In genomic region chr4:150501019-150501727, GRCh38 we compare ENCODE assay signal across 14 cellular contexts.
DNase-seq lines count a peak whose midpoint lies in the region; ATAC-seq, FAIRE-seq and TF ChIP-seq lines count a peak whose summit lies in the region.
"Had no signal": no experiment of that assay in that cellular context is flagged by ENCODE, and none has a peak within 500 bp of the region (broad histone marks: within the 10 kb centered on the region; RNA-seq: fewer than 3 reads in every experiment).

No MANE protein-coding gene starts in this region.

- no peaks in the 10 kb centered on the region for H3K27me3 Mint-ChIP-seq in activated CD4-positive, alpha-beta T cell treated with anti-CD3 and anti-CD28 coated beads, Interleukin-2, amount 10 ng/mL, durations not matched to agents 7 days and 5 days
- H3K27me3 Mint-ChIP-seq in effector memory CD8-positive, alpha-beta T cell = no peaks in the 10 kb centered on the region
- H3K27me3 Mint-ChIP-seq: T-cell had no signal

- no peak overlapping the region for H3K27ac Mint-ChIP-seq in activated CD4-positive, alpha-beta T cell treated with anti-CD3 and anti-CD28 coated beads, Interleukin-2, amount 10 ng/mL, durations not matched to agents 7 days and 5 days
- H3K27ac Mint-ChIP-seq in effector memory CD8-positive, alpha-beta T cell = no peak overlapping the region
- H3K27ac Mint-ChIP-seq: T-cell had no signal

- H3K4me3 Mint-ChIP-seq in activated CD4-positive, alpha-beta T cell treated with anti-CD3 and anti-CD28 coated beads, Interleukin-2, amount 10 ng/mL, durations not matched to agents 7 days and 5 days = no peak overlapping the region
- no peak overlapping the region for H3K4me3 Mint-ChIP-seq in effector memory CD8-positive, alpha-beta T cell
- H3K4me3 Mint-ChIP-seq: T-cell had no signal

- peaks cover 3% of the 10 kb centered on the region for H3K9me3 Mint-ChIP-seq in activated CD4-positive, alpha-beta T cell treated with anti-CD3 and anti-CD28 coated beads, Interleukin-2, amount 10 ng/mL, durations not matched to agents 7 days and 5 days
- H3K9me3 Mint-ChIP-seq in effector memory CD8-positive, alpha-beta T cell = peaks cover 0 to 1% of the 10 kb centered on the region in 2 donors

- FAIRE-seq in HTR-8/SVneo (lab: Jason Lieb, UNC) = peak; percentile 4
- FAIRE-seq: endothelial cell of umbilical vein had no signal

- POLR2A ChIA-PET in AG04450 (lab: Yijun Ruan, JAX) = interaction anchor here (0.5 kb wide), 1 partner anchor 40 kb away, joined by 4 read pairs; no protein-coding TSS in a partner anchor
- POLR2A ChIA-PET in activated CD4-positive, alpha-beta T cell treated with anti-CD3 and anti-CD28 coated beads, Interleukin-2, amount 10 ng/mL, durations not matched to agents 7 days and 5 days (lab: Charles Lee) = no interaction called here

- CTCF ChIA-PET in AG04450 (lab: Charles Lee) = no interaction called here
- CTCF ChIA-PET in activated CD4-positive, alpha-beta T cell treated with anti-CD3 and anti-CD28 coated beads, Interleukin-2, amount 10 ng/mL, durations not matched to agents 7 days and 5 days (lab: Charles Lee) = no interaction called here

- DNase-seq in AG04450 (ENCODE audit: low read depth, low spot score) = peak; percentile 39
- peak; percentile 34 for DNase-seq in HTR-8/SVneo (ENCODE audit: insufficient read length, low spot score)
- DNase-seq in amniotic epithelial cell (ENCODE audit: low read depth) = peak; percentile 96
- peak; percentile 95 for DNase-seq in iris pigment epithelial cell (ENCODE audit: low read depth)
- DNase-seq in activated CD4-positive, alpha-beta T cell treated with anti-CD3 and anti-CD28 coated beads, Interleukin-2, amount 50 U/mL, for 4 hours = no peak
- no peak for DNase-seq in activated CD4-positive, alpha-beta T cell treated with anti-CD3 and anti-CD28 coated beads, Interleukin-2, amount 10 ng/mL, durations not matched to agents 7 days and 5 days
- DNase-seq in effector memory CD8-positive, alpha-beta T cell = no peak
- DNase-seq: GDM1; NCI-H446; stimulated activated CD4-positive, alpha-beta T cell treated with anti-CD3 and anti-CD28 coated beads, Interleukin-4, amount 100 ng/mL, for 1 hour; T-cell had no signal

- H3K27me3 ChIP-seq in AG04450 (ENCODE audit: control insufficient read depth, insufficient read depth, low read length) = no peaks in the 10 kb centered on the region

- H3K27ac ChIP-seq in AG04450 (ENCODE audit: low read depth, low read length) = peak overlapping the region; percentile 1
- H3K27ac ChIP-seq: C4-2B had no signal

- peaks cover 6% of the 10 kb centered on the region for H3K9me3 ChIP-seq in AG04450 (ENCODE audit: control insufficient read depth, insufficient read depth, low read length)

- ATAC-seq in GM21390 (IDR thresholded peaks at IDR 0.05; ENCODE audit: unreplicated experiment) = no peak
- no peak for ATAC-seq in effector memory CD8-positive, alpha-beta T cell (replicated peaks)
- ATAC-seq: T-cell had no signal

- TF ChIP-seq CTCF in AG04450 (IDR thresholded peaks at IDR 0.05; ENCODE audit: low read depth, low read length) = no peak

- H3K4me3 ChIP-seq in AG04450 (ENCODE audit: low read depth, low read length) = no peak overlapping the region

- H3K4me1 Mint-ChIP-seq in activated CD4-positive, alpha-beta T cell treated with anti-CD3 and anti-CD28 coated beads, Interleukin-2, amount 10 ng/mL, durations not matched to agents 7 days and 5 days = no peaks in the 10 kb centered on the region
- peaks cover 8 to 12% of the 10 kb centered on the region in 2 donors for H3K4me1 Mint-ChIP-seq in effector memory CD8-positive, alpha-beta T cell (ENCODE audit: low read depth in 2 of 2)

- peaks cover 6% of the 10 kb centered on the region for H3K36me3 Mint-ChIP-seq in activated CD4-positive, alpha-beta T cell treated with anti-CD3 and anti-CD28 coated beads, Interleukin-2, amount 10 ng/mL, durations not matched to agents 7 days and 5 days (ENCODE audit: low read depth)
- H3K36me3 Mint-ChIP-seq in effector memory CD8-positive, alpha-beta T cell (ENCODE audit: insufficient read depth) = no peaks in the 10 kb centered on the region

Comparison
In these comparisons a context has a peak if more than half of its experiments do, and no peak if none do; other contexts are left out.
1. DNase-seq: peak in AG04450 (single experiment), HTR-8/SVneo (single experiment), amniotic epithelial cell (single experiment) and iris pigment epithelial cell (single experiment); none in activated CD4-positive, alpha-beta T cell treated with anti-CD3 and anti-CD28 coated beads, Interleukin-2, amount 50 U/mL, for 4 hours (0 of 2), activated CD4-positive, alpha-beta T cell treated with anti-CD3 and anti-CD28 coated beads, Interleukin-2, amount 10 ng/mL, durations not matched to agents 7 days and 5 days (single experiment) and effector memory CD8-positive, alpha-beta T cell (0 of 3).